In genomic region chr1:209829716-209830115, GRCh38 we compare ENCODE assay signal across 14 cellular contexts. TPM values are rescaled to one million over a fixed set of nuclear protein-coding genes. Genes with fewer than 3 reads are reported as not detected.
DNase-seq lines count a peak whose midpoint lies in the region; ATAC-seq, FAIRE-seq and TF ChIP-seq lines count a peak whose summit lies in the region.
"Had no signal": no experiment of that assay in that cellular context is flagged by ENCODE, and none has a peak within 500 bp of the region (broad histone marks: within the 10 kb centered on the region; RNA-seq: fewer than 3 reads in every experiment).

No MANE protein-coding gene starts in this region.

- DNase-seq in ACHN (peak; percentile 29), DND-41 (no peak), immature natural killer cell (no peak), upper lobe of right lung (no peak), NCI-H524 treated with DMSO at 0.1 percent for 48 hours (lab: John Stamatoyannopoulos, UW) (no peak), D721Med (ENCODE audit: insufficient read length, low spot score) (no peak)
- DNase-seq in activated CD4-positive, alpha-beta memory T cell treated with anti-CD3 and anti-CD28 coated beads, Interleukin-2, amount 10 ng/mL, durations not matched to agents 7 days and 5 days: no peak
- DNase-seq: kidney glomerular epithelial cell; NCI-H1105; occipital lobe; stimulated activated CD4-positive, alpha-beta T cell treated with anti-CD3 and anti-CD28 coated beads, Interleukin-2, amount 100 ng/mL, for 48 hours had no signal

- H3K9ac ChIP-seq in DND-41 (ENCODE audit: low read depth, low read length): peak overlapping the region; percentile 67

- POLR2A ChIA-PET in activated CD4-positive, alpha-beta memory T cell treated with anti-CD3 and anti-CD28 coated beads, Interleukin-2, amount 10 ng/mL, durations not matched to agents 7 days and 5 days (lab: Charles Lee): interaction anchor here (1.5 kb wide), 1 partner anchor 10 kb away, joined by 4 read pairs; no protein-coding TSS in a partner anchor

- no peaks in the 10 kb centered on the region for H3K9me3 Mint-ChIP-seq in activated CD4-positive, alpha-beta memory T cell treated with anti-CD3 and anti-CD28 coated beads, Interleukin-2, amount 10 ng/mL, durations not matched to agents 7 days and 5 days
- H3K9me3 Mint-ChIP-seq in immature natural killer cell: no peaks in the 10 kb centered on the region

- FAIRE-seq in D721Med (lab: Jason Lieb, UNC): no peak
- FAIRE-seq: frontal cortex had no signal

- no peak overlapping the region for H2AFZ ChIP-seq in DND-41 (ENCODE audit: low read depth, low read length)

- H3K9me3 ChIP-seq in DND-41 (ENCODE audit: insufficient read depth, low read length, severe bottlenecking) (no peaks in the 10 kb centered on the region), upper lobe of right lung (no peaks in the 10 kb centered on the region)

- H3K27me3 ChIP-seq in DND-41 (ENCODE audit: insufficient read depth, low read length, poor library complexity): no peaks in the 10 kb centered on the region
- H3K27me3 ChIP-seq in upper lobe of right lung: no peaks in the 10 kb centered on the region

- H3K4me1 ChIP-seq in DND-41 (ENCODE audit: insufficient read depth, low read length): peaks cover 28% of the 10 kb centered on the region
- peaks cover 6% of the 10 kb centered on the region for H3K4me1 ChIP-seq in upper lobe of right lung

- in situ Hi-C loops in ACHN (cut with HindIII; ENCODE audit: low pct_ligation_motif_present, low pct_unique_long_range_greater_than_20kb, low sequenced_read_pairs): no loop called here

- intact Hi-C loops in upper lobe of right lung (cut with DNase I): no loop called here

- H3K36me3 ChIP-seq in DND-41 (ENCODE audit: insufficient read depth, low read length) (peaks cover 50% of the 10 kb centered on the region), upper lobe of right lung (peaks cover 41% of the 10 kb centered on the region)

- no peaks in the 10 kb centered on the region for H4K20me1 ChIP-seq in DND-41 (ENCODE audit: insufficient read depth, low read length)

- peaks cover 3% of the 10 kb centered on the region for H3K27me3 Mint-ChIP-seq in activated CD4-positive, alpha-beta memory T cell treated with anti-CD3 and anti-CD28 coated beads, Interleukin-2, amount 10 ng/mL, durations not matched to agents 7 days and 5 days
- H3K27me3 Mint-ChIP-seq in immature natural killer cell (ENCODE audit: low read depth in 3 of 3): peaks cover 3 to 12% (median 10%) of the 10 kb centered on the region in 3 donors

- H3K4me3 ChIP-seq in DND-41 (ENCODE audit: low read depth in 1 of 2, low read length in 2 of 2) (peak overlapping the region in 1 of 2 experiments; percentile 80; a peak in 1 of 4 replicates), upper lobe of right lung (no peak overlapping the region)

- H3K4me1 Mint-ChIP-seq in activated CD4-positive, alpha-beta memory T cell treated with anti-CD3 and anti-CD28 coated beads, Interleukin-2, amount 10 ng/mL, durations not matched to agents 7 days and 5 days: peaks cover 32% of the 10 kb centered on the region
- peaks cover 34 to 38% of the 10 kb centered on the region in 2 donors for H3K4me1 Mint-ChIP-seq in immature natural killer cell

- H3K36me3 Mint-ChIP-seq in activated CD4-positive, alpha-beta memory T cell treated with anti-CD3 and anti-CD28 coated beads, Interleukin-2, amount 10 ng/mL, durations not matched to agents 7 days and 5 days (ENCODE audit: low read depth): peaks cover 42% of the 10 kb centered on the region
- peaks cover 22 to 36% (median 27%) of the 10 kb centered on the region in 3 donors for H3K36me3 Mint-ChIP-seq in immature natural killer cell

- H3K27ac ChIP-seq in DND-41 (ENCODE audit: low read length) (no peak overlapping the region), upper lobe of right lung (no peak overlapping the region)
- H3K27ac ChIP-seq: VCaP had no signal

- ATAC-seq in DND-41 (ENCODE audit: insufficient read depth, low read depth) (no peak), upper lobe of right lung (no peak), HG02610 (IDR thresholded peaks at IDR 0.05; ENCODE audit: unreplicated experiment) (no peak)

- TF ChIP-seq CTCF in DND-41 (IDR thresholded peaks at IDR 0.05; ENCODE audit: borderline replicate concordance, extremely low read depth, low read length, poor library complexity, severe bottlenecking) (no peak), upper lobe of right lung (IDR thresholded peaks at IDR 0.05) (no peak), D721Med (IDR thresholded peaks at IDR 0.05; ENCODE audit: insufficient read depth, missing control alignments) (no peak)

- peak overlapping the region; percentile 68 for H3K4me2 ChIP-seq in DND-41 (ENCODE audit: insufficient read depth, low read length)

- no peak overlapping the region for H3K27ac Mint-ChIP-seq in activated CD4-positive, alpha-beta memory T cell treated with anti-CD3 and anti-CD28 coated beads, Interleukin-2, amount 10 ng/mL, durations not matched to agents 7 days and 5 days
- peak overlapping the region in 4 of 6 donors; percentile 12 to 88 (median 35) for H3K27ac Mint-ChIP-seq in immature natural killer cell

- peak overlapping the region; percentile 95 for H3K4me3 Mint-ChIP-seq in activated CD4-positive, alpha-beta memory T cell treated with anti-CD3 and anti-CD28 coated beads, Interleukin-2, amount 10 ng/mL, durations not matched to agents 7 days and 5 days
- peak overlapping the region; percentile 69 to 84 (median 78) for H3K4me3 Mint-ChIP-seq in immature natural killer cell

- CTCF ChIA-PET in activated CD4-positive, alpha-beta memory T cell treated with anti-CD3 and anti-CD28 coated beads, Interleukin-2, amount 10 ng/mL, durations not matched to agents 7 days and 5 days (lab: Charles Lee): interaction anchor here (1.2 kb wide), 1 partner anchor 10 kb away, joined by 4 read pairs; no protein-coding TSS in a partner anchor

- H3K79me2 ChIP-seq in DND-41 (ENCODE audit: insufficient read depth, low read length): peaks cover 36% of the 10 kb centered on the region

RNA-seq across cellular contexts. Expression of gene UTP25, which starts 1.9 kb away (rescaled TPM):
- 1 to 10 TPM; 5.7 to 5.8 TPM for total RNA-seq in activated CD4-positive, alpha-beta memory T cell treated with anti-CD3 and anti-CD28 coated beads, Interleukin-2, amount 10 ng/mL, durations not matched to agents 7 days and 5 days
- 1 to 10 TPM; 2.6 to 3.7 (median 3.2) TPM for polyA plus RNA-seq in immature natural killer cell
- total RNA-seq in upper lobe of right lung: 7.1 TPM

RNA-seq across cellular contexts. Expression of gene IRF6, which starts 23.8 kb away (rescaled TPM):
- under 1 TPM; 0.10 to 0.25 TPM for total RNA-seq in activated CD4-positive, alpha-beta memory T cell treated with anti-CD3 and anti-CD28 coated beads, Interleukin-2, amount 10 ng/mL, durations not matched to agents 7 days and 5 days
- 1 to 10 TPM in 2 of 3 donors, not detected in 1; 5.2 TPM for polyA plus RNA-seq in immature natural killer cell
- total RNA-seq in upper lobe of right lung: 17.9 TPM

RNA-seq across cellular contexts. Expression of gene C1orf74, which starts 45.4 kb away (rescaled TPM):
- total RNA-seq in activated CD4-positive, alpha-beta memory T cell treated with anti-CD3 and anti-CD28 coated beads, Interleukin-2, amount 10 ng/mL, durations not matched to agents 7 days and 5 days: 1 to 10 TPM; 2.1 to 2.2 TPM
- under 1 TPM in 2 of 3 donors, not detected in 1; 0.18 to 0.84 TPM for polyA plus RNA-seq in immature natural killer cell
- total RNA-seq in upper lobe of right lung: 0.96 TPM

Comparison
In these comparisons a context has a peak if more than half of its experiments do, and no peak if none do; other contexts are left out.
1. RNA of gene IRF6, which starts 23.8 kb away (total RNA-seq): 17.9 TPM in upper lobe of right lung (single experiment); 0.10 to 0.25 TPM in activated CD4-positive, alpha-beta memory T cell treated with anti-CD3 and anti-CD28 coated beads, Interleukin-2, amount 10 ng/mL, durations not matched to agents 7 days and 5 days; every median in the first group is over 10 times any median in the second.